ENCODE assay signal across 1 cellular context in the genomic region with DNA sequence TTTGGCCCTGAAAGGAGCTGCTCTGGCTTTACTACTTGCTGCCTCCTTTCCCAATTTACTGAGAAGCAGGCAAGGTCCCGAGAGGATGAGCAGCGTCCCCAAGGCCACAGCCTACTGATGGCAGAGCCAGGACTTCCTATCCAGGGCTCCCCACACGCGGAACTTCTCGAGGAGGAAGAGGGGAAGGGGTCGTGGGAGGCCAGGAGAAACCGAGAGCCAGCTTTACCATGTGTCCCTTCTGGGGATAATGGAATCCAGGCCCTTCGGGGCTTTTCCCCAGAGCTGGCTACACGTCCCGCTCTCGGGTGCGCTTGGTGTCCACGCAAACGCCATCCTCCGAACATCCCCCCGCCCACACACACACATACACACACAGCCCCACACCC.
TF ChIP-seq lines count a peak whose summit lies in the region.

No MANE protein-coding gene starts in this region.

TF ChIP-seq in neural cell, 6 proteins besides CTCF, POLR2A, EP300 and RAD21 (continued from another document):
- TF ChIP-seq, protein P1, sequence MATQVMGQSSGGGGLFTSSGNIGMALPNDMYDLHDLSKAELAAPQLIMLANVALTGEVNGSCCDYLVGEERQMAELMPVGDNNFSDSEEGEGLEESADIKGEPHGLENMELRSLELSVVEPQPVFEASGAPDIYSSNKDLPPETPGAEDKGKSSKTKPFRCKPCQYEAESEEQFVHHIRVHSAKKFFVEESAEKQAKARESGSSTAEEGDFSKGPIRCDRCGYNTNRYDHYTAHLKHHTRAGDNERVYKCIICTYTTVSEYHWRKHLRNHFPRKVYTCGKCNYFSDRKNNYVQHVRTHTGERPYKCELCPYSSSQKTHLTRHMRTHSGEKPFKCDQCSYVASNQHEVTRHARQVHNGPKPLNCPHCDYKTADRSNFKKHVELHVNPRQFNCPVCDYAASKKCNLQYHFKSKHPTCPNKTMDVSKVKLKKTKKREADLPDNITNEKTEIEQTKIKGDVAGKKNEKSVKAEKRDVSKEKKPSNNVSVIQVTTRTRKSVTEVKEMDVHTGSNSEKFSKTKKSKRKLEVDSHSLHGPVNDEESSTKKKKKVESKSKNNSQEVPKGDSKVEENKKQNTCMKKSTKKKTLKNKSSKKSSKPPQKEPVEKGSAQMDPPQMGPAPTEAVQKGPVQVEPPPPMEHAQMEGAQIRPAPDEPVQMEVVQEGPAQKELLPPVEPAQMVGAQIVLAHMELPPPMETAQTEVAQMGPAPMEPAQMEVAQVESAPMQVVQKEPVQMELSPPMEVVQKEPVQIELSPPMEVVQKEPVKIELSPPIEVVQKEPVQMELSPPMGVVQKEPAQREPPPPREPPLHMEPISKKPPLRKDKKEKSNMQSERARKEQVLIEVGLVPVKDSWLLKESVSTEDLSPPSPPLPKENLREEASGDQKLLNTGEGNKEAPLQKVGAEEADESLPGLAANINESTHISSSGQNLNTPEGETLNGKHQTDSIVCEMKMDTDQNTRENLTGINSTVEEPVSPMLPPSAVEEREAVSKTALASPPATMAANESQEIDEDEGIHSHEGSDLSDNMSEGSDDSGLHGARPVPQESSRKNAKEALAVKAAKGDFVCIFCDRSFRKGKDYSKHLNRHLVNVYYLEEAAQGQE (IDR thresholded peaks at IDR 0.05; ENCODE audit: borderline replicate concordance): no peak
TF ChIP-seq in neural cell: peak in this region for 0.
